Comparison of ENCODE assay signal across 16 cellular contexts in genomic region chr1:171222961-171223360, GRCh38. TPM values are rescaled to one million over a fixed set of nuclear protein-coding genes. Genes with fewer than 3 reads are reported as not detected.
DNase-seq lines count a peak whose midpoint lies in the region; ATAC-seq and TF ChIP-seq lines count a peak whose summit lies in the region.
"Had no signal": no experiment of that assay in that cellular context is flagged by ENCODE, and none has a peak within 500 bp of the region (broad histone marks: within the 10 kb centered on the region; RNA-seq: fewer than 3 reads in every experiment).

No MANE protein-coding gene starts in this region.

- H3K4me1 ChIP-seq in A673 (ENCODE audit: insufficient read depth, low read length, poor library complexity, severe bottlenecking) (peaks cover 33% of the 10 kb centered on the region), NT2/D1 (ENCODE audit: insufficient read depth, insufficient read length) (peaks cover 2% of the 10 kb centered on the region), testis (peaks cover 13% of the 10 kb centered on the region)
- no peaks in the 10 kb centered on the region for H3K4me1 ChIP-seq in CD8-positive, alpha-beta T cell (ENCODE audit: insufficient read depth, low read length)

- POLR2A ChIA-PET in A673 (lab: Charles Lee; ENCODE audit: low non-redundant PET) = no interaction called here
- POLR2A ChIA-PET in CD8-positive, alpha-beta T cell (lab: Charles Lee) = no interaction called here

- no peaks in the 10 kb centered on the region for H3K9me3 ChIP-seq in A673 (ENCODE audit: low read depth, low read length, poor library complexity, severe bottlenecking)
- peaks cover 36% of the 10 kb centered on the region for H3K9me3 ChIP-seq in NT2/D1 (ENCODE audit: insufficient read depth, low read length)
- H3K9me3 ChIP-seq in testis = no peaks in the 10 kb centered on the region
- H3K9me3 ChIP-seq in CD8-positive, alpha-beta T cell (ENCODE audit: low read length) = no peaks in the 10 kb centered on the region

- H3K36me3 Mint-ChIP-seq in mesothelial cell of epicardium = no peaks in the 10 kb centered on the region
- H3K36me3 Mint-ChIP-seq in CD8-positive, alpha-beta T cell = no peaks in the 10 kb centered on the region
- H3K36me3 Mint-ChIP-seq: activated CD8-positive, alpha-beta memory T cell treated with anti-CD3 and anti-CD28 coated beads, Interleukin-2, amount 10 ng/mL, durations not matched to agents 7 days and 5 days; naive thymus-derived CD4-positive, alpha-beta T cell had no signal

- H3K4me3 ChIP-seq in A673 (ENCODE audit: low read depth, low read length, poor library complexity, severe bottlenecking) = no peak overlapping the region
- H3K4me3 ChIP-seq in NT2/D1 (ENCODE audit: insufficient read length, low read depth) = no peak overlapping the region
- H3K4me3 ChIP-seq in testis = no peak overlapping the region
- no peak overlapping the region for H3K4me3 ChIP-seq in CD8-positive, alpha-beta T cell (ENCODE audit: low read depth, low read length)

- no peaks in the 10 kb centered on the region for H3K36me3 ChIP-seq in A673 (ENCODE audit: insufficient read depth, low read length, poor library complexity, severe bottlenecking)
- H3K36me3 ChIP-seq in NT2/D1 (ENCODE audit: insufficient read depth, insufficient read length, low read length) = no peaks in the 10 kb centered on the region
- no peaks in the 10 kb centered on the region for H3K36me3 ChIP-seq in testis (ENCODE audit: low read depth, missing control alignments)
- no peaks in the 10 kb centered on the region for H3K36me3 ChIP-seq in CD8-positive, alpha-beta T cell (ENCODE audit: insufficient read depth, low read length)

- no peak overlapping the region for H3K9ac ChIP-seq in NT2/D1 (ENCODE audit: insufficient read length, low read depth)

- ATAC-seq in CD8-positive, alpha-beta T cell = no peak
- ATAC-seq: activated CD8-positive, alpha-beta memory T cell treated with anti-CD3 and anti-CD28 coated beads, Interleukin-2, amount 10 ng/mL, durations not matched to agents 7 days and 5 days; naive thymus-derived CD4-positive, alpha-beta T cell; PC-3 had no signal

- H3K4me3 Mint-ChIP-seq in mesothelial cell of epicardium = no peak overlapping the region
- H3K4me3 Mint-ChIP-seq in CD8-positive, alpha-beta T cell = no peak overlapping the region
- H3K4me3 Mint-ChIP-seq: activated B cell treated with CpG ODN at 0.5 μM for 24 hours; activated CD8-positive, alpha-beta memory T cell treated with anti-CD3 and anti-CD28 coated beads, Interleukin-2, amount 10 ng/mL, durations not matched to agents 7 days and 5 days; naive thymus-derived CD4-positive, alpha-beta T cell had no signal

- peaks cover 37% of the 10 kb centered on the region for H3K4me1 Mint-ChIP-seq in mesothelial cell of epicardium
- no peaks in the 10 kb centered on the region for H3K4me1 Mint-ChIP-seq in CD8-positive, alpha-beta T cell (ENCODE audit: low read depth)
- H3K4me1 Mint-ChIP-seq: activated B cell treated with CpG ODN at 0.5 μM for 24 hours; activated CD8-positive, alpha-beta memory T cell treated with anti-CD3 and anti-CD28 coated beads, Interleukin-2, amount 10 ng/mL, durations not matched to agents 7 days and 5 days had no signal

- 60 to 70% methylated on average over 5 of the region's 5 CpGs for WGBS in testis, 2 donors

- TF ChIP-seq CTCF in A673 (conservative IDR thresholded peaks at IDR 0.05; ENCODE audit: low read depth, low read length) (no peak), mesothelial cell of epicardium (IDR thresholded peaks at IDR 0.05; ENCODE audit: unreplicated experiment) (no peak), testis (IDR thresholded peaks at IDR 0.05) (no peak)
- no peak for TF ChIP-seq CTCF in CD8-positive, alpha-beta T cell (IDR thresholded peaks at IDR 0.05)

- no peaks in the 10 kb centered on the region for H3K27me3 ChIP-seq in A673 (replicated peaks; ENCODE audit: insufficient read depth, low read depth, low read length, poor library complexity)
- H3K27me3 ChIP-seq in NT2/D1 (ENCODE audit: insufficient read depth, insufficient read length) = no peaks in the 10 kb centered on the region
- no peaks in the 10 kb centered on the region for H3K27me3 ChIP-seq in testis
- no peaks in the 10 kb centered on the region for H3K27me3 ChIP-seq in CD8-positive, alpha-beta T cell (ENCODE audit: insufficient read depth, low read length)

- BruUV-seq in A673 (replicated peaks; lab: Mats Ljungman, UMichigan) = no TSS peak

- peak overlapping the region; percentile 45 for H3K27ac Mint-ChIP-seq in mesothelial cell of epicardium
- H3K27ac Mint-ChIP-seq in CD8-positive, alpha-beta T cell = no peak overlapping the region
- H3K27ac Mint-ChIP-seq: activated B cell treated with CpG ODN at 0.5 μM for 24 hours; activated CD8-positive, alpha-beta memory T cell treated with anti-CD3 and anti-CD28 coated beads, Interleukin-2, amount 10 ng/mL, durations not matched to agents 7 days and 5 days; naive thymus-derived CD4-positive, alpha-beta T cell had no signal

- intact Hi-C loops in A673 (cut with micrococcal nuclease; ENCODE audit: unreplicated experiment) (no loop called here), testis (cut with DNase I; ENCODE audit: low total_unique reads) (loop anchor here (10.0 kb wide), 1 partner anchor 138 kb away; no protein-coding TSS in a partner anchor)
- intact Hi-C loops in CD8-positive, alpha-beta T cell (cut with DNase I, micrococcal nuclease) = no loop called here

- DNase-seq in A673 (ENCODE audit: low spot score) (peak; percentile 62), NT2/D1 (ENCODE audit: low read depth, low spot score) (peak; percentile 23), fibroblast of gingiva (ENCODE audit: low read depth) (peak; percentile 38), mesothelial cell of epicardium (ENCODE audit: low spot score in 2 of 2, unreplicated experiment in 2 of 2) (no peak), testis (no peak), activated T-cell treated with anti-CD3 and anti-CD28 coated beads for 4 hours (no peak)
- DNase-seq in stimulated activated CD4-positive, alpha-beta T cell treated with anti-CD3 and anti-CD28 coated beads, Interleukin-15, amount 100 ng/mL, for 24 hours = no peak
- no peak for DNase-seq in CD8-positive, alpha-beta T cell
- DNase-seq: activated B cell treated with CpG ODN at 0.5 μM for 24 hours; activated CD8-positive, alpha-beta memory T cell treated with anti-CD3 and anti-CD28 coated beads, Interleukin-2, amount 10 ng/mL, durations not matched to agents 7 days and 5 days; head of caudate nucleus; naive thymus-derived CD4-positive, alpha-beta T cell; retina; stimulated activated CD4-positive, alpha-beta T cell treated with anti-CD3 and anti-CD28 coated beads, Interleukin-2, amount 100 ng/mL, for 48 hours had no signal

- H3K27ac ChIP-seq in A673 (ENCODE audit: low read depth, low read length, poor library complexity, severe bottlenecking) = peak overlapping the region; percentile 41
- no peak overlapping the region for H3K27ac ChIP-seq in testis
- no peak overlapping the region for H3K27ac ChIP-seq in CD8-positive, alpha-beta T cell (ENCODE audit: low read depth, low read length)

- CTCF ChIA-PET in A673 (lab: Charles Lee) = interaction anchor here (0.7 kb wide), 1 partner anchor 18 kb away, joined by 3 read pairs; no protein-coding TSS in a partner anchor
- CTCF ChIA-PET in CD8-positive, alpha-beta T cell (lab: Charles Lee) = no interaction called here

- H3K9me3 Mint-ChIP-seq in mesothelial cell of epicardium = peaks cover 4% of the 10 kb centered on the region
- peaks cover 2% of the 10 kb centered on the region for H3K9me3 Mint-ChIP-seq in CD8-positive, alpha-beta T cell

- no peaks in the 10 kb centered on the region for H3K27me3 Mint-ChIP-seq in mesothelial cell of epicardium (ENCODE audit: low read depth)
- H3K27me3 Mint-ChIP-seq in CD8-positive, alpha-beta T cell (ENCODE audit: low read depth) = peaks cover 7% of the 10 kb centered on the region

- TF ChIP-seq POLR2A in testis (IDR thresholded peaks at IDR 0.05) = no peak

RNA-seq across cellular contexts. Expression of gene FMO1, which starts 25.3 kb away (rescaled TPM):
- total RNA-seq in A673 (2021) (not detected in 2 replicates), mesothelial cell of epicardium (0.23 TPM in 1 of 3 replicates, not detected in the others), testis (1 to 10 TPM in 1 of 2 donors, not detected in 1; 1.7 TPM)
- polyA plus RNA-seq in testis (ENCODE audit: insufficient read depth, low read depth, low replicate concordance) = 3.7 TPM
- total RNA-seq in CD8-positive, alpha-beta T cell = not detected
- total RNA-seq: activated CD8-positive, alpha-beta memory T cell treated with anti-CD3 and anti-CD28 coated beads, Interleukin-2, amount 10 ng/mL, durations not matched to agents 7 days and 5 days; naive thymus-derived CD4-positive, alpha-beta T cell; NCI-H460; PC-3 had no signal
- polyA plus RNA-seq: naive thymus-derived CD4-positive, alpha-beta T cell had no signal

RNA-seq across cellular contexts. Expression of gene FMO2, which starts 37.9 kb away (rescaled TPM):
- total RNA-seq in A673 (2021) (0.20 TPM in 1 of 2 replicates, not detected in the other), mesothelial cell of epicardium (not detected in 3 replicates), testis (1 to 10 TPM; 3.2 to 3.4 TPM)
- polyA plus RNA-seq in testis (ENCODE audit: insufficient read depth, low read depth, low replicate concordance) = 2.5 TPM
- not detected for total RNA-seq in CD8-positive, alpha-beta T cell
- total RNA-seq: activated B cell treated with CpG ODN at 0.5 μM for 24 hours; activated CD8-positive, alpha-beta memory T cell treated with anti-CD3 and anti-CD28 coated beads, Interleukin-2, amount 10 ng/mL, durations not matched to agents 7 days and 5 days; naive thymus-derived CD4-positive, alpha-beta T cell; NCI-H460; PC-3 had no signal
- polyA plus RNA-seq: naive thymus-derived CD4-positive, alpha-beta T cell had no signal

Comparison
In these comparisons a context has a peak if more than half of its experiments do, and no peak if none do; other contexts are left out.
1. DNase-seq: peak in A673 (single experiment), NT2/D1 (single experiment) and fibroblast of gingiva (single experiment); none in mesothelial cell of epicardium (0 of 2), testis (single experiment), activated T-cell treated with anti-CD3 and anti-CD28 coated beads for 4 hours (single experiment), stimulated activated CD4-positive, alpha-beta T cell treated with anti-CD3 and anti-CD28 coated beads, Interleukin-15, amount 100 ng/mL, for 24 hours (single experiment) and CD8-positive, alpha-beta T cell (0 of 7).